Comparison of ENCODE assay signal across 25 cellular contexts in genomic region chr7:111392294-111392693, GRCh38.
"Had no signal": no experiment of that assay in that cellular context is flagged by ENCODE, and none has a peak within 500 bp of the region (broad histone marks: within the 10 kb centered on the region; RNA-seq: fewer than 3 reads in every experiment).

No MANE protein-coding gene starts in this region.

- H3K36me3 ChIP-seq: colonic mucosa, esophagus squamous epithelium, right lobe of liver had no signal

- ATAC-seq: activated CD8-positive, alpha-beta T cell treated with anti-CD3 and anti-CD28 coated beads, Interleukin-2, amount 10 ng/mL, durations not matched to agents 7 days and 5 days; activated naive CD4-positive, alpha-beta T cell treated with anti-CD3 and anti-CD28 coated beads, Interleukin-2, amount 50 U/mL, for 72 hours; body of pancreas; naive thymus-derived CD8-positive, alpha-beta T cell; right lobe of liver had no signal

- H3K4me3 ChIP-seq: body of pancreas, colonic mucosa, esophagus squamous epithelium, right lobe of liver, smooth muscle cell had no signal

- H3K4me1 ChIP-seq: body of pancreas, colonic mucosa, esophagus squamous epithelium, right lobe of liver had no signal

- H3K27me3 Mint-ChIP-seq: activated B cell treated with CpG ODN at 0.5 μM for 24 hours; naive thymus-derived CD8-positive, alpha-beta T cell; progenitor cell of endocrine pancreas; type B pancreatic cell had no signal

- H3K27ac ChIP-seq: body of pancreas, colonic mucosa, right lobe of liver had no signal

- H3K9me3 ChIP-seq: body of pancreas, colonic mucosa, esophagus squamous epithelium, right lobe of liver had no signal

- H3K27ac Mint-ChIP-seq: activated B cell treated with CpG ODN at 0.5 μM for 24 hours; activated CD8-positive, alpha-beta T cell treated with anti-CD3 and anti-CD28 coated beads, Interleukin-2, amount 10 ng/mL, durations not matched to agents 7 days and 5 days; activated naive CD4-positive, alpha-beta T cell treated with anti-CD3 and anti-CD28 coated beads, Interleukin-2, amount 50 U/mL, for 72 hours; progenitor cell of endocrine pancreas; T-helper 2 cell treated with Interferon-gamma antibody and Interleukin-4, amounts not matched to agents 5 μg/mL and 100 μg/mL, for 36 hours; type B pancreatic cell had no signal

- H3K27me3 ChIP-seq: body of pancreas, colonic mucosa, esophagus squamous epithelium, right lobe of liver had no signal

- H3K4me3 Mint-ChIP-seq: activated B cell treated with CpG ODN at 0.5 μM for 24 hours; activated CD8-positive, alpha-beta T cell treated with anti-CD3 and anti-CD28 coated beads, Interleukin-2, amount 10 ng/mL, durations not matched to agents 7 days and 5 days; naive thymus-derived CD8-positive, alpha-beta T cell; T-helper 2 cell treated with Interferon-gamma antibody and Interleukin-4, amounts not matched to agents 5 μg/mL and 100 μg/mL, for 36 hours; type B pancreatic cell had no signal

- DNase-seq: activated B cell treated with CpG ODN at 0.5 μM for 24 hours; activated CD4-positive, alpha-beta T cell treated with anti-CD3 and anti-CD28 coated beads for 48 hours; activated CD8-positive, alpha-beta memory T cell treated with anti-CD3 and anti-CD28 coated beads, Interleukin-2, amount 50 U/mL, for 4 hours; activated CD8-positive, alpha-beta T cell treated with anti-CD3 and anti-CD28 coated beads, Interleukin-2, amount 10 ng/mL, durations not matched to agents 7 days and 5 days; activated gamma-delta T cell; activated T-cell treated with anti-CD3 and anti-CD28 coated beads, Interleukin-2, amount 50 U/mL, for 48 hours; amniotic stem cell; body of pancreas; central memory CD4-positive, alpha-beta T cell; colonic mucosa; esophagus squamous epithelium; foreskin fibroblast; kidney glomerular epithelial cell; naive thymus-derived CD8-positive, alpha-beta T cell; occipital lobe; right lobe of liver; stimulated activated CD4-positive, alpha-beta T cell treated with anti-CD3 and anti-CD28 coated beads, Interleukin-4, amount 100 ng/mL, for 4 hours; stimulated activated CD8-positive, alpha-beta memory T cell treated with anti-CD3 and anti-CD28 coated beads, Interleukin-4, amount 100 ng/mL, for 48 hours; stimulated activated naive CD4-positive, alpha-beta T cell treated with Interleukin-2 at 50 U/mL for 16 hours; substantia nigra had no signal

- H3K9me3 Mint-ChIP-seq: T-helper 2 cell treated with Interferon-gamma antibody and Interleukin-4, amounts not matched to agents 5 μg/mL and 100 μg/mL, for 36 hours had no signal
